ENCODE assay signal across 1 cellular context in genomic region chr3:107545680-107546120, GRCh38.
A peak's percentile ranks its signal among the peaks of the same experiment; 100 is the strongest.
TF ChIP-seq lines count a peak whose summit lies in the region.

No MANE protein-coding gene starts in this region.

TF ChIP-seq in HEK293, 187 proteins besides CTCF, POLR2A, EP300 and RAD21 (continued from another document):
- TF ChIP-seq TSHZ1 (tag by site-specific recombination; IDR thresholded peaks at IDR 0.05; ENCODE audit: borderline replicate concordance) (no peak), ZNF112 (tag by site-specific recombination; IDR thresholded peaks at IDR 0.05) (no peak), SP7 (tag by site-specific recombination; IDR thresholded peaks at IDR 0.05) (0 out of 2 replicates have a peak, but pooled peaks have one; percentile 15), ZNF366 (tag by site-specific recombination; conservative IDR thresholded peaks at IDR 0.05) (no peak), SETDB1 (IDR thresholded peaks at IDR 0.05; ENCODE audit: insufficient read length, low read length) (no peak), ZNF660 (tag by site-specific recombination; IDR thresholded peaks at IDR 0.05) (0 out of 2 replicates have a peak, but pooled peaks have one; percentile 23), ZNF843 (tag by site-specific recombination; IDR thresholded peaks at IDR 0.05) (peak; percentile 24; the same call in 1 of the 2 replicates), ZNF610 (tag by site-specific recombination; IDR thresholded peaks at IDR 0.05; ENCODE audit: borderline replicate concordance) (no peak), FEZF1 (tag by site-specific recombination; IDR thresholded peaks at IDR 0.05) (peak; percentile 70), ZIC2 (tag by site-specific recombination; IDR thresholded peaks at IDR 0.05) (peak; percentile 99), ZNF747 (tag by site-specific recombination; IDR thresholded peaks at IDR 0.05) (no peak), OSR2 (tag by site-specific recombination; IDR thresholded peaks at IDR 0.05) (peak; percentile 61), ZBTB20 (tag by site-specific recombination; IDR thresholded peaks at IDR 0.05) (no peak), ZSCAN30 (tag by site-specific recombination; IDR thresholded peaks at IDR 0.05) (peak; percentile 68; the same call in 1 of the 2 replicates), WT1 (tag by site-specific recombination; IDR thresholded peaks at IDR 0.05) (no peak), YY2 (tag by site-specific recombination; IDR thresholded peaks at IDR 0.05) (no peak)
- TF ChIP-seq, protein P1, sequence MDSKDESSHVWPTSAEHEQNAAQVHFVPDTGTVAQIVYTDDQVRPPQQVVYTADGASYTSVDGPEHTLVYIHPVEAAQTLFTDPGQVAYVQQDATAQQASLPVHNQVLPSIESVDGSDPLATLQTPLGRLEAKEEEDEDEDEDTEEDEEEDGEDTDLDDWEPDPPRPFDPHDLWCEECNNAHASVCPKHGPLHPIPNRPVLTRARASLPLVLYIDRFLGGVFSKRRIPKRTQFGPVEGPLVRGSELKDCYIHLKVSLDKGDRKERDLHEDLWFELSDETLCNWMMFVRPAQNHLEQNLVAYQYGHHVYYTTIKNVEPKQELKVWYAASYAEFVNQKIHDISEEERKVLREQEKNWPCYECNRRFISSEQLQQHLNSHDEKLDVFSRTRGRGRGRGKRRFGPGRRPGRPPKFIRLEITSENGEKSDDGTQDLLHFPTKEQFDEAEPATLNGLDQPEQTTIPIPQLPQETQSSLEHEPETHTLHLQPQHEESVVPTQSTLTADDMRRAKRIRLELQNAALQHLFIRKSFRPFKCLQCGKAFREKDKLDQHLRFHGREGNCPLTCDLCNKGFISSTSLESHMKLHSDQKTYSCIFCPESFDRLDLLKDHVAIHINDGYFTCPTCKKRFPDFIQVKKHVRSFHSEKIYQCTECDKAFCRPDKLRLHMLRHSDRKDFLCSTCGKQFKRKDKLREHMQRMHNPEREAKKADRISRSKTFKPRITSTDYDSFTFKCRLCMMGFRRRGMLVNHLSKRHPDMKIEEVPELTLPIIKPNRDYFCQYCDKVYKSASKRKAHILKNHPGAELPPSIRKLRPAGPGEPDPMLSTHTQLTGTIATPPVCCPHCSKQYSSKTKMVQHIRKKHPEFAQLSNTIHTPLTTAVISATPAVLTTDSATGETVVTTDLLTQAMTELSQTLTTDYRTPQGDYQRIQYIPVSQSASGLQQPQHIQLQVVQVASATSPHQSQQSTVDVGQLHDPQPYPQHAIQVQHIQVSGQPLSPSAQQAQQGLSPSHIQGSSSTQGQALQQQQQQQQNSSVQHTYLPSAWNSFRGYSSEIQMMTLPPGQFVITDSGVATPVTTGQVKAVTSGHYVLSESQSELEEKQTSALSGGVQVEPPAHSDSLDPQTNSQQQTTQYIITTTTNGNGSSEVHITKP (tag by site-specific recombination; IDR thresholded peaks at IDR 0.05): peak; percentile 66
